ENCODE assay signal across 8 cellular contexts in genomic region chr17:68248886-68249872, GRCh38. TPM values are rescaled to one million over a fixed set of nuclear protein-coding genes. Genes with fewer than 3 reads are reported as not detected.
A peak's percentile ranks its signal among the peaks of the same experiment; 100 is the strongest.
DNase-seq lines count a peak whose midpoint lies in the region; ATAC-seq and TF ChIP-seq lines count a peak whose summit lies in the region.

No MANE protein-coding gene starts in this region.

- peaks cover 3 to 10% (median 9%) of the 10 kb centered on the region in 3 donors for H3K27me3 Mint-ChIP-seq in CD14-positive monocyte (ENCODE audit: low read depth in 3 of 3)
- H3K27me3 Mint-ChIP-seq in activated naive CD8-positive, alpha-beta T cell treated with anti-CD3 and anti-CD28 coated beads, Interleukin-2, amount 50 U/mL, for 24 hours, result no peaks in the 10 kb centered on the region

- H3K4me2 ChIP-seq in KMS-11, result peak overlapping the region; percentile 75

- WGBS in right lobe of liver (ENCODE audit: insufficient coverage, low coverage, low lambda C conversion rate, missing lambda C conversion rate), result 61% methylated on average over 11 of the region's 12 CpGs

- H3K4me1 ChIP-seq in KMS-11 (ENCODE audit: low read depth, poor library complexity, severe bottlenecking) (peaks cover 16% of the 10 kb centered on the region), right lobe of liver (peaks cover 0 to 7% (median 0%) of the 10 kb centered on the region in 4 donors), vagina (peaks cover 23% of the 10 kb centered on the region)

- peaks cover 43% of the 10 kb centered on the region for H3K4me1 Mint-ChIP-seq in CD14-positive monocyte
- H3K4me1 Mint-ChIP-seq in activated naive CD8-positive, alpha-beta T cell treated with anti-CD3 and anti-CD28 coated beads, Interleukin-2, amount 50 U/mL, for 24 hours, result peaks cover 60% of the 10 kb centered on the region

- TF ChIP-seq POLR2A in right lobe of liver (IDR thresholded peaks at IDR 0.05) (no peak), vagina (IDR thresholded peaks at IDR 0.05) (no peak)

- intact Hi-C loops in CD14-positive monocyte (cut with micrococcal nuclease) (loop anchor here (5.0 kb wide), 4 partner anchors 42 to 208 kb away; partner anchors contain the start of genes ARSG (in 1 of the 2), SLC16A6 (in 1 of the 2) and WIPI1 (in 1 of the 2)), right lobe of liver (cut with DNase I) (no loop called here), vagina (cut with DNase I) (loop anchor here (5.0 kb wide), 1 partner anchor 208 kb away; the partner anchor contains the start of gene WIPI1)

- peak; percentile 66 for DNase-seq in CD14-positive monocyte (ENCODE audit: low spot score)
- no peak for DNase-seq in activated naive CD8-positive, alpha-beta T cell treated with anti-CD3 and anti-CD28 coated beads, Interleukin-2, amount 50 U/mL, for 24 hours
- DNase-seq in right lobe of liver, result no peak
- DNase-seq in vagina (ENCODE audit: extremely low spot score in 2 of 2), result no peak
- DNase-seq in cerebellum (ENCODE audit: low spot score), result no peak

- H3K9me3 ChIP-seq in right lobe of liver, result no peaks in the 10 kb centered on the region
- H3K9me3 ChIP-seq in vagina, result no peaks in the 10 kb centered on the region

- peak overlapping the region; percentile 83 to 92 for H3K4me3 Mint-ChIP-seq in CD14-positive monocyte
- H3K4me3 Mint-ChIP-seq in activated naive CD8-positive, alpha-beta T cell treated with anti-CD3 and anti-CD28 coated beads, Interleukin-2, amount 50 U/mL, for 24 hours, result peak overlapping the region; percentile 83

- peaks cover 29 to 34% of the 10 kb centered on the region in 2 donors for H3K36me3 Mint-ChIP-seq in CD14-positive monocyte
- peaks cover 39% of the 10 kb centered on the region for H3K36me3 Mint-ChIP-seq in activated naive CD8-positive, alpha-beta T cell treated with anti-CD3 and anti-CD28 coated beads, Interleukin-2, amount 50 U/mL, for 24 hours (ENCODE audit: low read depth)

- H3K9me3 Mint-ChIP-seq in CD14-positive monocyte, result peaks cover 0 to 3% (median 0%) of the 10 kb centered on the region in 7 donors
- no peaks in the 10 kb centered on the region for H3K9me3 Mint-ChIP-seq in activated naive CD8-positive, alpha-beta T cell treated with anti-CD3 and anti-CD28 coated beads, Interleukin-2, amount 50 U/mL, for 24 hours

- no peak overlapping the region for H3K4me3 ChIP-seq in KMS-11 (IDR thresholded peaks at IDR 0.05; ENCODE audit: insufficient read depth, low read depth, low read length)
- H3K4me3 ChIP-seq in right lobe of liver, result peak overlapping the region in 1 of 3 donors; percentile 85
- H3K4me3 ChIP-seq in vagina, result peak overlapping the region; percentile 91 to 96

- ATAC-seq in activated naive CD8-positive, alpha-beta T cell treated with anti-CD3 and anti-CD28 coated beads, Interleukin-2, amount 50 U/mL, for 24 hours, result peak; percentile 31
- ATAC-seq in right lobe of liver, result no peak
- ATAC-seq in HG03460 (IDR thresholded peaks at IDR 0.05; ENCODE audit: unreplicated experiment), result no peak
- ATAC-seq in HG02973 (IDR thresholded peaks at IDR 0.05; ENCODE audit: unreplicated experiment), result no peak

- no peak overlapping the region for H3K27ac ChIP-seq in KMS-11
- H3K27ac ChIP-seq in right lobe of liver, result peak overlapping the region in 2 of 3 donors; percentile 5 to 98
- peak overlapping the region; percentile 99 for H3K27ac ChIP-seq in vagina

- H3K27me3 ChIP-seq in KMS-11 (ENCODE audit: insufficient read depth, low read depth), result no peaks in the 10 kb centered on the region
- no peaks in the 10 kb centered on the region for H3K27me3 ChIP-seq in right lobe of liver
- no peaks in the 10 kb centered on the region for H3K27me3 ChIP-seq in vagina

- H3K36me3 ChIP-seq in KMS-11 (ENCODE audit: insufficient read depth) (no peaks in the 10 kb centered on the region), right lobe of liver (peaks cover 0 to 8% (median 0%) of the 10 kb centered on the region in 4 donors), vagina (peaks cover 0 to 15% of the 10 kb centered on the region in 2 donors)

- no peaks in the 10 kb centered on the region for H4K20me1 ChIP-seq in KMS-11 (ENCODE audit: insufficient read depth)

- no peaks in the 10 kb centered on the region for H3K79me2 ChIP-seq in KMS-11 (ENCODE audit: insufficient read depth, low read depth)

- TF ChIP-seq CTCF in CD14-positive monocyte (IDR thresholded peaks at IDR 0.05) (no peak), KMS-11 (conservative IDR thresholded peaks at IDR 0.05; ENCODE audit: low read depth, low read length) (no peak), right lobe of liver (IDR thresholded peaks at IDR 0.05) (no peak), vagina (IDR thresholded peaks at IDR 0.05) (no peak)

- H3K27ac Mint-ChIP-seq in CD14-positive monocyte, result peak overlapping the region; percentile 91 to 99 (median 97)
- H3K27ac Mint-ChIP-seq in activated naive CD8-positive, alpha-beta T cell treated with anti-CD3 and anti-CD28 coated beads, Interleukin-2, amount 50 U/mL, for 24 hours, result peak overlapping the region; percentile 97

- no peak overlapping the region for H3K9ac ChIP-seq in KMS-11

- H2AFZ ChIP-seq in KMS-11 (ENCODE audit: low read depth), result no peak overlapping the region

RNA-seq across cellular contexts. Expression of gene AMZ2, which starts 1.3 kb away (rescaled TPM):
- polyA plus RNA-seq in CD14-positive monocyte, result 10 to 100 TPM; 67.2 to 67.6 TPM
- total RNA-seq in right lobe of liver (10 to 100 TPM; 15.3 to 31.2 (median 18.2) TPM), vagina (39.8 TPM), cerebellum (43.8 TPM)

RNA-seq across cellular contexts. Expression of gene SLC16A6, which starts 41.7 kb away (rescaled TPM):
- polyA plus RNA-seq in CD14-positive monocyte, result 10 to 100 TPM; 12.3 to 14.0 TPM
- total RNA-seq in right lobe of liver, result 1 to 10 TPM in 1 of 6 experiments, under 1 TPM in 5; 0.19 to 1.2 (median 0.45) TPM
- 2.7 TPM for total RNA-seq in vagina
- total RNA-seq in cerebellum, result 2.8 TPM

RNA-seq across cellular contexts. Expression of gene ARSG, which starts 42.1 kb away (rescaled TPM):
- polyA plus RNA-seq in CD14-positive monocyte, result 10 to 100 TPM; 15.5 to 19.2 TPM
- total RNA-seq in right lobe of liver, result 1 to 10 TPM; 1.2 to 3.3 (median 2.5) TPM
- 8.1 TPM for total RNA-seq in vagina
- total RNA-seq in cerebellum, result 12.4 TPM

Comparison
In these comparisons a context has a peak if more than half of its experiments do, and no peak if none do; other contexts are left out.
1. intact Hi-C loops: an anchor here in CD14-positive monocyte (5.0 kb wide) and vagina (5.0 kb wide); none called in right lobe of liver.